8 cellular contexts compared by ENCODE assay signal in the genomic region with DNA sequence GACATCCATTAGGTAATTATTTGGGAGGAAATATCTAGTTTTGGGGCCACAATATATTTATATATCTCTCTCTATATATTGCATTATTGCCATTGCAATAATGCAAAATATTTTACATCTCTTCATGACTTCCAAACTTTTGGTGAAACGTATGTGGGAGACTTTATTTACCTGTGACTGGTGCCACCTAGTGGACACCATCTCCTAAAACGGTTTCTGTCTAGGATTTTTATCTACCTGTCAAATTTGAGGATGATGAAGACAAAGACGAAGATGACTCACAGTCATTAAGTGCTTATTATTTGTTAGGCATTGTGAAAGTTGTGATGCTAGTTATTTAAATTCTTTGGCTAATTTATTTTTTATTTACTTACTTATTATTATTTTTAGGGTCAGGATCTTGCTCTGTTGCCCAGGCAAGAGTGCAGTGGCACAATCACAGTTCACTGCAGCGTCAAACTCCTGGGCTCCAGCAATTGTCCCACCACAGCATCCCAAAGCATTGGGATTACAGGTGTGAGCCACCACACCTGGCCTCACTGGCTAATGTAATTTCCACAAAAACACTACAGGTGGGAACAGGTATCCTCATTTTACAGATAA. TPM values are rescaled to one million over a fixed set of nuclear protein-coding genes. Genes with fewer than 3 reads are reported as not detected.
DNase-seq lines count a peak whose midpoint lies in the region; ATAC-seq, FAIRE-seq and TF ChIP-seq lines count a peak whose summit lies in the region.

No MANE protein-coding gene starts in this region.

- no peaks in the 10 kb centered on the region for H3K36me3 ChIP-seq in breast epithelium
- H3K36me3 ChIP-seq in HepG2 (replicated peaks in 1 of 2; ENCODE audit: control insufficient read depth in 1 of 2, insufficient read depth in 2 of 2, low read length in 2 of 2) = no peaks in the 10 kb centered on the region

- H2AFZ ChIP-seq in HepG2 (ENCODE audit: low read length) = no peak overlapping the region

- H3K9me3 ChIP-seq in breast epithelium = no peaks in the 10 kb centered on the region
- no peaks in the 10 kb centered on the region for H3K9me3 ChIP-seq in HepG2 (ENCODE audit: low read length)

- in situ Hi-C loops in HepG2 (cut with HindIII; ENCODE audit: extremely low pct_ligation_motif_present, low pct_unique_long_range_greater_than_20kb) = loop anchor here (25.0 kb wide), 1 partner anchor 387 kb away; no protein-coding TSS in a partner anchor

- H3K27me3 ChIP-seq in breast epithelium (no peaks in the 10 kb centered on the region), HepG2 (ENCODE audit: control insufficient read depth in 1 of 2, insufficient read depth in 2 of 2, low read length in 2 of 2) (no peaks in the 10 kb centered on the region; a peak in 1 of 5 replicates)

- no peak overlapping the region for H3K9ac ChIP-seq in HepG2 (ENCODE audit: insufficient read depth, low read depth, low read length)

- no peak overlapping the region for H3K27ac ChIP-seq in breast epithelium
- H3K27ac ChIP-seq in HepG2 (ENCODE audit: extremely low read length, insufficient read depth, low read length) = no peak overlapping the region

- H3K4me2 ChIP-seq in HepG2 (ENCODE audit: low read depth, low read length) = no peak overlapping the region

- FAIRE-seq in HepG2 (lab: Jason Lieb, UNC) = peak; percentile 74

- peak; percentile 35; the same call in 1 of the 2 replicates for TF ChIP-seq RAD21 in HepG2 (CRISPR knock-in tag; IDR thresholded peaks at IDR 0.05)

- POLR2A ChIA-PET in HepG2 (lab: Yijun Ruan, JAX) = no interaction called here

- BruUV-seq in HepG2 (replicated peaks; lab: Mats Ljungman, UMichigan) = no TSS peak

- no peak for TF ChIP-seq POLR2A in breast epithelium (IDR thresholded peaks at IDR 0.05)
- no peak for TF ChIP-seq POLR2A in HepG2 (IDR thresholded peaks at IDR 0.05; ENCODE audit: insufficient read depth in 1 of 2, low read depth in 2 of 2, low read length in 2 of 2)

- no peaks in the 10 kb centered on the region for H4K20me1 ChIP-seq in HepG2 (ENCODE audit: insufficient read depth, low read length)

- H3K4me1 ChIP-seq in breast epithelium (no peaks in the 10 kb centered on the region), HepG2 (ENCODE audit: insufficient read depth, low read length) (no peaks in the 10 kb centered on the region)

- TF ChIP-seq CTCF in LNCaP clone FGC (IDR thresholded peaks at IDR 0.05; ENCODE audit: control insufficient read depth, extremely low read depth, insufficient read depth) (peak; percentile 72), breast epithelium (IDR thresholded peaks at IDR 0.05) (peak; percentile 68 to 83 (median 73)), HepG2 (CRISPR knock-in tag; IDR thresholded peaks at IDR 0.05) (peak; percentile 73)

- H3K4me3 ChIP-seq in LNCaP clone FGC (ENCODE audit: low read depth, low read length) (no peak overlapping the region), breast epithelium (no peak overlapping the region), HepG2 (replicated peaks in 1 of 3; ENCODE audit: insufficient read depth in 1 of 3, low read depth in 2 of 3, low read length in 3 of 3) (no peak overlapping the region)

- WGBS in HepG2 (ENCODE audit: low lambda C conversion rate) = 13% methylated on average over 4 of the region's 4 CpGs

- TF ChIP-seq EP300 in HepG2 (IDR thresholded peaks at IDR 0.05; ENCODE audit: low read depth in 2 of 2, low read length in 2 of 2) (no peak), HepG2 (CRISPR knock-in tag; IDR thresholded peaks at IDR 0.05; ENCODE audit: borderline replicate concordance) (no peak)

- ATAC-seq in HepG2 = no peak

- DNase-seq in NCI-H510A treated with DMSO at 0.1 percent for 48 hours (lab: John Stamatoyannopoulos, UW) (peak; percentile 3), NCI-H510A (lab: John Stamatoyannopoulos, UW) (no peak), LNCaP clone FGC (ENCODE audit: low read depth) (peak; percentile 43), SKM-1 (lab: John Stamatoyannopoulos, UW; ENCODE audit: unreplicated experiment) (peak; percentile 44), breast epithelium (ENCODE audit: low spot score in 2 of 2) (no peak), HepG2 (ENCODE audit: low spot score) (peak; percentile 52), NOMO-1 treated with DMSO at 0.1 percent for 48 hours (lab: John Stamatoyannopoulos, UW; ENCODE audit: unreplicated experiment) (no peak)
- peak in 2 of 3 donors; percentile 22 to 54 for DNase-seq in stimulated activated CD4-positive, alpha-beta T cell treated with anti-CD3 and anti-CD28 coated beads, TNF-alpha, amount 100 ng/mL, for 48 hours (ENCODE audit: low read depth in 3 of 3)

- CTCF ChIA-PET in HepG2 (lab: Yijun Ruan, JAX; ENCODE audit: low intra/inter-chr PET ratio, low total read pairs) = interaction anchor here (1.5 to 1.7 kb wide), 2 partner anchors 154 to 262 kb away, joined by 3 to 16 read pairs; no protein-coding TSS in a partner anchor

- H3K79me2 ChIP-seq in HepG2 (ENCODE audit: insufficient read depth, low read length) = no peaks in the 10 kb centered on the region

- intact Hi-C loops in breast epithelium (cut with DNase I; ENCODE audit: low total_unique reads) (no loop called here), HepG2 (cut with micrococcal nuclease; ENCODE audit: unreplicated experiment) (loop anchor here (1.0 to 10.0 kb wide), 6 partner anchors 143 to 930 kb away; partner anchors contain the start of gene BCAP29)

TF ChIP-seq in HepG2, 621 proteins besides CTCF, POLR2A, EP300 and RAD21 (continues in another document):
- no peak for TF ChIP-seq ZNF850 (CRISPR knock-in tag; conservative IDR thresholded peaks at IDR 0.05)
- TF ChIP-seq, protein P1, sequence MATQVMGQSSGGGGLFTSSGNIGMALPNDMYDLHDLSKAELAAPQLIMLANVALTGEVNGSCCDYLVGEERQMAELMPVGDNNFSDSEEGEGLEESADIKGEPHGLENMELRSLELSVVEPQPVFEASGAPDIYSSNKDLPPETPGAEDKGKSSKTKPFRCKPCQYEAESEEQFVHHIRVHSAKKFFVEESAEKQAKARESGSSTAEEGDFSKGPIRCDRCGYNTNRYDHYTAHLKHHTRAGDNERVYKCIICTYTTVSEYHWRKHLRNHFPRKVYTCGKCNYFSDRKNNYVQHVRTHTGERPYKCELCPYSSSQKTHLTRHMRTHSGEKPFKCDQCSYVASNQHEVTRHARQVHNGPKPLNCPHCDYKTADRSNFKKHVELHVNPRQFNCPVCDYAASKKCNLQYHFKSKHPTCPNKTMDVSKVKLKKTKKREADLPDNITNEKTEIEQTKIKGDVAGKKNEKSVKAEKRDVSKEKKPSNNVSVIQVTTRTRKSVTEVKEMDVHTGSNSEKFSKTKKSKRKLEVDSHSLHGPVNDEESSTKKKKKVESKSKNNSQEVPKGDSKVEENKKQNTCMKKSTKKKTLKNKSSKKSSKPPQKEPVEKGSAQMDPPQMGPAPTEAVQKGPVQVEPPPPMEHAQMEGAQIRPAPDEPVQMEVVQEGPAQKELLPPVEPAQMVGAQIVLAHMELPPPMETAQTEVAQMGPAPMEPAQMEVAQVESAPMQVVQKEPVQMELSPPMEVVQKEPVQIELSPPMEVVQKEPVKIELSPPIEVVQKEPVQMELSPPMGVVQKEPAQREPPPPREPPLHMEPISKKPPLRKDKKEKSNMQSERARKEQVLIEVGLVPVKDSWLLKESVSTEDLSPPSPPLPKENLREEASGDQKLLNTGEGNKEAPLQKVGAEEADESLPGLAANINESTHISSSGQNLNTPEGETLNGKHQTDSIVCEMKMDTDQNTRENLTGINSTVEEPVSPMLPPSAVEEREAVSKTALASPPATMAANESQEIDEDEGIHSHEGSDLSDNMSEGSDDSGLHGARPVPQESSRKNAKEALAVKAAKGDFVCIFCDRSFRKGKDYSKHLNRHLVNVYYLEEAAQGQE (IDR thresholded peaks at IDR 0.05; ENCODE audit: borderline replicate concordance in 1 of 2, low read depth in 1 of 2, low read length in 2 of 2) = no peak
- TF ChIP-seq TSC22D2 (CRISPR knock-in tag; IDR thresholded peaks at IDR 0.05; ENCODE audit: borderline replicate concordance) = no peak
- no peak for TF ChIP-seq ZBTB37 (CRISPR knock-in tag; IDR thresholded peaks at IDR 0.05)
- TF ChIP-seq BORCS8-MEF2B (CRISPR knock-in tag; IDR thresholded peaks at IDR 0.05) = no peak
- TF ChIP-seq STAG1 (CRISPR knock-in tag; IDR thresholded peaks at IDR 0.05) = peak; percentile 80

RNA-seq across cellular contexts. Expression of gene CBLL1, which starts 18.7 kb away (rescaled TPM):
- total RNA-seq in breast epithelium = 10 to 100 TPM; 27.5 to 49.3 (median 30.4) TPM
- 10.5 and 12.2 TPM in 2 replicates for total RNA-seq in HepG2 (2016; rRNA removed; fragmentation: Illumina TruSeq; extraction: Trizol)
- 4.6 and 9.6 TPM in 2 replicates for total RNA-seq in HepG2 (2016; cell fraction: cytosol; rRNA removed; fragmentation: Illumina TruSeq; extraction: Trizol; ENCODE audit: low read depth)
- 8.4 and 9.8 TPM in 2 replicates for total RNA-seq in HepG2 (2016; cell fraction: insoluble cytoplasmic fraction; rRNA removed; fragmentation: Illumina TruSeq; extraction: Trizol)
- 10.8 and 12.2 TPM in 2 replicates for total RNA-seq in HepG2 (2016; cell fraction: membrane; rRNA removed; fragmentation: Illumina TruSeq; extraction: Trizol)
- total RNA-seq in HepG2 (2016; cell fraction: nucleus; rRNA removed; fragmentation: Illumina TruSeq; extraction: Trizol) = 14.2 and 14.8 TPM in 2 replicates
- polyA plus RNA-seq in HepG2 (2011; rRNA removed) = 8.8 and 9.1 TPM in 2 replicates
- polyA plus RNA-seq in HepG2 (2011; cell fraction: cytosol; rRNA removed) = 4.3 and 5.7 TPM in 2 replicates
- polyA plus RNA-seq in HepG2 (2011; cell fraction: nucleus; rRNA removed) = 14.0 and 15.1 TPM in 2 replicates
- 20.1 and 22.9 TPM in 2 replicates for polyA plus RNA-seq in HepG2 (2012)
- polyA plus RNA-seq in HepG2 (2016; cell fraction: cytosol; fragmentation: Illumina TruSeq; extraction: Trizol; ENCODE audit: low read depth) = 2.6 and 2.7 TPM in 2 replicates
- 14.3 and 19.8 TPM in 2 replicates for polyA plus RNA-seq in HepG2 (2016; cell fraction: insoluble cytoplasmic fraction; fragmentation: Illumina TruSeq; extraction: Trizol; ENCODE audit: low read depth)
- polyA plus RNA-seq in HepG2 (2016; cell fraction: membrane; fragmentation: Illumina TruSeq; extraction: Trizol; ENCODE audit: low read depth) = 5.6 and 7.4 TPM in 2 replicates
- polyA plus RNA-seq in HepG2 (2016; cell fraction: nucleus; fragmentation: Illumina TruSeq; extraction: Trizol; ENCODE audit: insufficient read depth, low read depth) = 15.6 and 15.9 TPM in 2 replicates
- polyA minus RNA-seq in HepG2 (2011; rRNA and poly(A)+ RNA removed; ENCODE audit: low replicate concordance) = 10.1 and 20.3 TPM in 2 replicates
- polyA minus RNA-seq in HepG2 (2011; cell fraction: cytosol; rRNA and poly(A)+ RNA removed) = 15.6 and 20.4 TPM in 2 replicates
- 42.4 and 45.3 TPM in 2 replicates for polyA minus RNA-seq in HepG2 (2011; cell fraction: nucleus; rRNA and poly(A)+ RNA removed)

Comparison
In these comparisons a context has a peak if more than half of its experiments do, and no peak if none do; other contexts are left out.
1. DNase-seq: peak in NCI-H510A treated with DMSO at 0.1 percent for 48 hours (single experiment), LNCaP clone FGC (single experiment), SKM-1 (single experiment), HepG2 (single experiment) and stimulated activated CD4-positive, alpha-beta T cell treated with anti-CD3 and anti-CD28 coated beads, TNF-alpha, amount 100 ng/mL, for 48 hours (2 of 3); none in NCI-H510A (single experiment), breast epithelium (0 of 2) and NOMO-1 treated with DMSO at 0.1 percent for 48 hours (single experiment).
2. Peak in every context shown above with its lines, with median percentiles within 50 percentile points of each other: CTCF ChIP-seq.